ENCODE assay signal across 2 cellular contexts in genomic region chr10:117087521-117087920, GRCh38.
TF ChIP-seq lines count a peak whose summit lies in the region.

No MANE protein-coding gene starts in this region.

TF ChIP-seq in HCT116, 20 proteins besides CTCF, POLR2A, EP300 and RAD21 (continued from another document):
- TF ChIP-seq ZBTB33 (IDR thresholded peaks at IDR 0.05; ENCODE audit: extremely low read depth, insufficient replicate concordance, low read length), result no peak
- TF ChIP-seq CEBPB (IDR thresholded peaks at IDR 0.05; ENCODE audit: low read depth), result no peak
- TF ChIP-seq ATF3 (IDR thresholded peaks at IDR 0.05), result no peak
- no peak for TF ChIP-seq REST (IDR thresholded peaks at IDR 0.05; ENCODE audit: low read depth)
- TF ChIP-seq EZH2phosphoT487 (IDR thresholded peaks at IDR 0.05; ENCODE audit: borderline replicate concordance), result no peak
- TF ChIP-seq FOSL1 (IDR thresholded peaks at IDR 0.05; ENCODE audit: low read depth), result no peak
- TF ChIP-seq YY1 (IDR thresholded peaks at IDR 0.05; ENCODE audit: extremely low read depth, insufficient replicate concordance, low read depth, low read length), result no peak
- no peak for TF ChIP-seq ZFX (IDR thresholded peaks at IDR 0.05)
- no peak for TF ChIP-seq CBX3 (IDR thresholded peaks at IDR 0.05; ENCODE audit: low read depth)
- TF ChIP-seq EZH2 (IDR thresholded peaks at IDR 0.05), result no peak
- TF ChIP-seq MAX (IDR thresholded peaks at IDR 0.05), result no peak
- TF ChIP-seq ELF1 (IDR thresholded peaks at IDR 0.05; ENCODE audit: borderline replicate concordance, low read depth), result no peak
- no peak for TF ChIP-seq JUND (IDR thresholded peaks at IDR 0.05)
- no peak for TF ChIP-seq ZNF274 (IDR thresholded peaks at IDR 0.05; ENCODE audit: low read depth, low read length)
- TF ChIP-seq TCF7L2 (IDR thresholded peaks at IDR 0.05; ENCODE audit: borderline replicate concordance, extremely low read depth, insufficient read depth, insufficient read length), result no peak
- no peak for TF ChIP-seq SIN3A (IDR thresholded peaks at IDR 0.05; ENCODE audit: low read depth)
- no peak for TF ChIP-seq SRF (IDR thresholded peaks at IDR 0.05; ENCODE audit: low read depth)
- no peak for TF ChIP-seq EGR1 (IDR thresholded peaks at IDR 0.05; ENCODE audit: low read depth)

TF ChIP-seq in K562, 482 proteins besides CTCF, POLR2A, EP300 and RAD21 (continued from another document):
- no peak for TF ChIP-seq RERE (CRISPR knock-in tag; IDR thresholded peaks at IDR 0.05; ENCODE audit: borderline replicate concordance)
